ENCODE assay signal across 27 cellular contexts in genomic region chr1:219412772-219413171, GRCh38.
DNase-seq lines count a peak whose midpoint lies in the region; ATAC-seq and TF ChIP-seq lines count a peak whose summit lies in the region.
"Had no signal": no experiment of that assay in that cellular context is flagged by ENCODE, and none has a peak within 500 bp of the region (broad histone marks: within the 10 kb centered on the region; RNA-seq: fewer than 3 reads in every experiment).

No MANE protein-coding gene starts in this region.

- H3K4me3 ChIP-seq in AG04449 (ENCODE audit: low read depth, low read length) (no peak overlapping the region), fibroblast of villous mesenchyme (ENCODE audit: low read depth, low read length) (no peak overlapping the region)
- H3K4me3 ChIP-seq: GM23338, left lung, right lobe of liver, stomach, uterus had no signal

- TF ChIP-seq CTCF in AG04449 (IDR thresholded peaks at IDR 0.05; ENCODE audit: insufficient read depth, low read length, missing control alignments) = no peak
- no peak for TF ChIP-seq CTCF in fibroblast of villous mesenchyme (IDR thresholded peaks at IDR 0.05; ENCODE audit: insufficient read depth, low read depth, low read length)

- POLR2A ChIA-PET in AG04449 (lab: Yijun Ruan, JAX) = no interaction called here

- CTCF ChIA-PET in AG04449 (lab: Yijun Ruan, JAX) = interaction anchor here (1.2 to 1.6 kb wide), 4 partner anchors 10 to 1083 kb away, joined by 3 to 7 read pairs (median 4); no protein-coding TSS in a partner anchor

- peak; percentile 86 for ATAC-seq in SK-N-SH treated with all-trans-retinoic acid at 6 μM for 48 hours
- ATAC-seq: activated naive CD8-positive, alpha-beta T cell treated with anti-CD3 and anti-CD28 coated beads, Interleukin-2, amount 50 U/mL, for 24 hours; esophagus mucosa; GM23338; left lung; PC-3; right lobe of liver had no signal

- DNase-seq in AG04449 (ENCODE audit: low read depth, low spot score) (peak; percentile 59), GM03348 (ENCODE audit: low spot score) (peak; percentile 41), fibroblast of villous mesenchyme (ENCODE audit: low read depth) (peak; percentile 31), Ammon's horn (ENCODE audit: low spot score) (no peak), SW480 (ENCODE audit: low spot score) (no peak), NCI-H187 (lab: John Stamatoyannopoulos, UW) (no peak), amygdala (lab: John Stamatoyannopoulos, UW) (no peak)
- DNase-seq: activated CD4-positive, alpha-beta memory T cell treated with anti-CD3 and anti-CD28 coated beads, Interleukin-2, amount 10 ng/mL, durations not matched to agents 7 days and 5 days; activated CD8-positive, alpha-beta memory T cell treated with anti-CD3 and anti-CD28 coated beads, Interleukin-2, amount 50 U/mL, for 4 hours; activated naive CD4-positive, alpha-beta T cell; activated naive CD8-positive, alpha-beta T cell treated with anti-CD3 and anti-CD28 coated beads, Interleukin-2, amount 50 U/mL, for 24 hours; BE2C; CD8-positive, alpha-beta memory T cell; islet precursor cell; left lung; mesendoderm; NCI-H226; NCI-H526 treated with DMSO at 0.1 percent for 48 hours; PC-3; right lobe of liver; stimulated activated CD4-positive, alpha-beta T cell treated with anti-CD3 and anti-CD28 coated beads, Interleukin-12 subunit alpha, Interleukin-12 subunit beta, amount 100 ng/mL, for 4 hours; stimulated activated CD4-positive, alpha-beta T cell treated with anti-CD3 and anti-CD28 coated beads, Interleukin-2, amount 100 ng/mL, for 48 hours; stomach; uterus had no signal

TF ChIP-seq in SK-N-SH treated with all-trans-retinoic acid at 6 μM for 48 hours, 23 proteins besides CTCF, POLR2A, EP300 and RAD21:
- TF ChIP-seq OSR1 (CRISPR knock-in tag; IDR thresholded peaks at IDR 0.05) (no peak), PPARA (CRISPR knock-in tag; IDR thresholded peaks at IDR 0.05; ENCODE audit: borderline replicate concordance) (no peak), ARNTL (CRISPR knock-in tag; IDR thresholded peaks at IDR 0.05; ENCODE audit: borderline replicate concordance, low read depth) (no peak), GLIS3 (CRISPR knock-in tag; IDR thresholded peaks at IDR 0.05) (no peak), TOX (CRISPR knock-in tag; IDR thresholded peaks at IDR 0.05; ENCODE audit: borderline replicate concordance) (peak; percentile 77), SNAI2 (CRISPR knock-in tag; IDR thresholded peaks at IDR 0.05) (no peak), CSDC2 (CRISPR knock-in tag; IDR thresholded peaks at IDR 0.05) (no peak), ESRRG (CRISPR knock-in tag; IDR thresholded peaks at IDR 0.05) (no peak), ZC3H10 (CRISPR knock-in tag; IDR thresholded peaks at IDR 0.05) (peak; percentile 86), ZNF565 (CRISPR knock-in tag; conservative IDR thresholded peaks at IDR 0.05; ENCODE audit: low read depth) (no peak), ZNF8 (CRISPR knock-in tag; IDR thresholded peaks at IDR 0.05) (no peak), ISL1 (CRISPR knock-in tag; IDR thresholded peaks at IDR 0.05) (peak; percentile 99), TCF4 (CRISPR knock-in tag; IDR thresholded peaks at IDR 0.05; ENCODE audit: borderline replicate concordance) (peak; percentile 43; the same call in 1 of the 2 replicates), ZFP30 (CRISPR knock-in tag; IDR thresholded peaks at IDR 0.05) (no peak), BACH2 (CRISPR knock-in tag; IDR thresholded peaks at IDR 0.05; ENCODE audit: borderline replicate concordance) (no peak), RARB (CRISPR knock-in tag; IDR thresholded peaks at IDR 0.05) (no peak), ZNF70 (CRISPR knock-in tag; IDR thresholded peaks at IDR 0.05) (no peak), ZFP3 (CRISPR knock-in tag; IDR thresholded peaks at IDR 0.05) (no peak)
- TF ChIP-seq, protein P1, sequence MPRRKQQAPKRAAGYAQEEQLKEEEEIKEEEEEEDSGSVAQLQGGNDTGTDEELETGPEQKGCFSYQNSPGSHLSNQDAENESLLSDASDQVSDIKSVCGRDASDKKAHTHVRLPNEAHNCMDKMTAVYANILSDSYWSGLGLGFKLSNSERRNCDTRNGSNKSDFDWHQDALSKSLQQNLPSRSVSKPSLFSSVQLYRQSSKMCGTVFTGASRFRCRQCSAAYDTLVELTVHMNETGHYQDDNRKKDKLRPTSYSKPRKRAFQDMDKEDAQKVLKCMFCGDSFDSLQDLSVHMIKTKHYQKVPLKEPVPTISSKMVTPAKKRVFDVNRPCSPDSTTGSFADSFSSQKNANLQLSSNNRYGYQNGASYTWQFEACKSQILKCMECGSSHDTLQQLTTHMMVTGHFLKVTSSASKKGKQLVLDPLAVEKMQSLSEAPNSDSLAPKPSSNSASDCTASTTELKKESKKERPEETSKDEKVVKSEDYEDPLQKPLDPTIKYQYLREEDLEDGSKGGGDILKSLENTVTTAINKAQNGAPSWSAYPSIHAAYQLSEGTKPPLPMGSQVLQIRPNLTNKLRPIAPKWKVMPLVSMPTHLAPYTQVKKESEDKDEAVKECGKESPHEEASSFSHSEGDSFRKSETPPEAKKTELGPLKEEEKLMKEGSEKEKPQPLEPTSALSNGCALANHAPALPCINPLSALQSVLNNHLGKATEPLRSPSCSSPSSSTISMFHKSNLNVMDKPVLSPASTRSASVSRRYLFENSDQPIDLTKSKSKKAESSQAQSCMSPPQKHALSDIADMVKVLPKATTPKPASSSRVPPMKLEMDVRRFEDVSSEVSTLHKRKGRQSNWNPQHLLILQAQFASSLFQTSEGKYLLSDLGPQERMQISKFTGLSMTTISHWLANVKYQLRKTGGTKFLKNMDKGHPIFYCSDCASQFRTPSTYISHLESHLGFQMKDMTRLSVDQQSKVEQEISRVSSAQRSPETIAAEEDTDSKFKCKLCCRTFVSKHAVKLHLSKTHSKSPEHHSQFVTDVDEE (CRISPR knock-in tag; IDR thresholded peaks at IDR 0.05) = no peak
- TF ChIP-seq, protein P2, sequence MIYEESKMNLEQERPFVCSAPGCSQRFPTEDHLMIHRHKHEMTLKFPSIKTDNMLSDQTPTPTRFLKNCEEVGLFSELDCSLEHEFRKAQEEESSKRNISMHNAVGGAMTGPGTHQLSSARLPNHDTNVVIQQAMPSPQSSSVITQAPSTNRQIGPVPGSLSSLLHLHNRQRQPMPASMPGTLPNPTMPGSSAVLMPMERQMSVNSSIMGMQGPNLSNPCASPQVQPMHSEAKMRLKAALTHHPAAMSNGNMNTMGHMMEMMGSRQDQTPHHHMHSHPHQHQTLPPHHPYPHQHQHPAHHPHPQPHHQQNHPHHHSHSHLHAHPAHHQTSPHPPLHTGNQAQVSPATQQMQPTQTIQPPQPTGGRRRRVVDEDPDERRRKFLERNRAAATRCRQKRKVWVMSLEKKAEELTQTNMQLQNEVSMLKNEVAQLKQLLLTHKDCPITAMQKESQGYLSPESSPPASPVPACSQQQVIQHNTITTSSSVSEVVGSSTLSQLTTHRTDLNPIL (CRISPR knock-in tag; IDR thresholded peaks at IDR 0.05; ENCODE audit: low read depth) = no peak
- TF ChIP-seq, protein P3, sequence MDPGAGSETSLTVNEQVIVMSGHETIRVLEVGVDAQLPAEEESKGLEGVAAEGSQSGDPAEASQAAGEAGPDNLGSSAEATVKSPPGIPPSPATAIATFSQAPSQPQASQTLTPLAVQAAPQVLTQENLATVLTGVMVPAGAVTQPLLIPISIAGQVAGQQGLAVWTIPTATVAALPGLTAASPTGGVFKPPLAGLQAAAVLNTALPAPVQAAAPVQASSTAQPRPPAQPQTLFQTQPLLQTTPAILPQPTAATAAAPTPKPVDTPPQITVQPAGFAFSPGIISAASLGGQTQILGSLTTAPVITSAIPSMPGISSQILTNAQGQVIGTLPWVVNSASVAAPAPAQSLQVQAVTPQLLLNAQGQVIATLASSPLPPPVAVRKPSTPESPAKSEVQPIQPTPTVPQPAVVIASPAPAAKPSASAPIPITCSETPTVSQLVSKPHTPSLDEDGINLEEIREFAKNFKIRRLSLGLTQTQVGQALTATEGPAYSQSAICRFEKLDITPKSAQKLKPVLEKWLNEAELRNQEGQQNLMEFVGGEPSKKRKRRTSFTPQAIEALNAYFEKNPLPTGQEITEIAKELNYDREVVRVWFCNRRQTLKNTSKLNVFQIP (CRISPR knock-in tag; IDR thresholded peaks at IDR 0.05; ENCODE audit: borderline replicate concordance, low read depth) = peak; percentile 86; the same call in 1 of the 2 replicates
- TF ChIP-seq, protein P4, sequence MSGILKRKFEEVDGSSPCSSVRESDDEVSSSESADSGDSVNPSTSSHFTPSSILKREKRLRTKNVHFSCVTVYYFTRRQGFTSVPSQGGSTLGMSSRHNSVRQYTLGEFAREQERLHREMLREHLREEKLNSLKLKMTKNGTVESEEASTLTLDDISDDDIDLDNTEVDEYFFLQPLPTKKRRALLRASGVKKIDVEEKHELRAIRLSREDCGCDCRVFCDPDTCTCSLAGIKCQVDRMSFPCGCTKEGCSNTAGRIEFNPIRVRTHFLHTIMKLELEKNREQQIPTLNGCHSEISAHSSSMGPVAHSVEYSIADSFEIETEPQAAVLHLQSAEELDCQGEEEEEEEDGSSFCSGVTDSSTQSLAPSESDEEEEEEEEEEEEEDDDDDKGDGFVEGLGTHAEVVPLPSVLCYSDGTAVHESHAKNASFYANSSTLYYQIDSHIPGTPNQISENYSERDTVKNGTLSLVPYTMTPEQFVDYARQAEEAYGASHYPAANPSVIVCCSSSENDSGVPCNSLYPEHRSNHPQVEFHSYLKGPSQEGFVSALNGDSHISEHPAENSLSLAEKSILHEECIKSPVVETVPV (CRISPR knock-in tag; IDR thresholded peaks at IDR 0.05) = peak; percentile 70; the same call in 1 of the 2 replicates
- TF ChIP-seq, protein P5, sequence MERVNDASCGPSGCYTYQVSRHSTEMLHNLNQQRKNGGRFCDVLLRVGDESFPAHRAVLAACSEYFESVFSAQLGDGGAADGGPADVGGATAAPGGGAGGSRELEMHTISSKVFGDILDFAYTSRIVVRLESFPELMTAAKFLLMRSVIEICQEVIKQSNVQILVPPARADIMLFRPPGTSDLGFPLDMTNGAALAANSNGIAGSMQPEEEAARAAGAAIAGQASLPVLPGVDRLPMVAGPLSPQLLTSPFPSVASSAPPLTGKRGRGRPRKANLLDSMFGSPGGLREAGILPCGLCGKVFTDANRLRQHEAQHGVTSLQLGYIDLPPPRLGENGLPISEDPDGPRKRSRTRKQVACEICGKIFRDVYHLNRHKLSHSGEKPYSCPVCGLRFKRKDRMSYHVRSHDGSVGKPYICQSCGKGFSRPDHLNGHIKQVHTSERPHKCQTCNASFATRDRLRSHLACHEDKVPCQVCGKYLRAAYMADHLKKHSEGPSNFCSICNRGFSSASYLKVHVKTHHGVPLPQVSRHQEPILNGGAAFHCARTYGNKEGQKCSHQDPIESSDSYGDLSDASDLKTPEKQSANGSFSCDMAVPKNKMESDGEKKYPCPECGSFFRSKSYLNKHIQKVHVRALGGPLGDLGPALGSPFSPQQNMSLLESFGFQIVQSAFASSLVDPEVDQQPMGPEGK (CRISPR knock-in tag; IDR thresholded peaks at IDR 0.05; ENCODE audit: borderline replicate concordance) = peak; percentile 81; the same call in 1 of the 2 replicates

Comparison
In these comparisons a context has a peak if more than half of its experiments do, and no peak if none do; other contexts are left out.
1. DNase-seq: peak in AG04449 (single experiment), GM03348 (single experiment) and fibroblast of villous mesenchyme (single experiment); none in Ammon's horn (single experiment), SW480 (single experiment), NCI-H187 (0 of 2) and amygdala (0 of 56).